8 cellular contexts compared by ENCODE assay signal in the genomic region with DNA sequence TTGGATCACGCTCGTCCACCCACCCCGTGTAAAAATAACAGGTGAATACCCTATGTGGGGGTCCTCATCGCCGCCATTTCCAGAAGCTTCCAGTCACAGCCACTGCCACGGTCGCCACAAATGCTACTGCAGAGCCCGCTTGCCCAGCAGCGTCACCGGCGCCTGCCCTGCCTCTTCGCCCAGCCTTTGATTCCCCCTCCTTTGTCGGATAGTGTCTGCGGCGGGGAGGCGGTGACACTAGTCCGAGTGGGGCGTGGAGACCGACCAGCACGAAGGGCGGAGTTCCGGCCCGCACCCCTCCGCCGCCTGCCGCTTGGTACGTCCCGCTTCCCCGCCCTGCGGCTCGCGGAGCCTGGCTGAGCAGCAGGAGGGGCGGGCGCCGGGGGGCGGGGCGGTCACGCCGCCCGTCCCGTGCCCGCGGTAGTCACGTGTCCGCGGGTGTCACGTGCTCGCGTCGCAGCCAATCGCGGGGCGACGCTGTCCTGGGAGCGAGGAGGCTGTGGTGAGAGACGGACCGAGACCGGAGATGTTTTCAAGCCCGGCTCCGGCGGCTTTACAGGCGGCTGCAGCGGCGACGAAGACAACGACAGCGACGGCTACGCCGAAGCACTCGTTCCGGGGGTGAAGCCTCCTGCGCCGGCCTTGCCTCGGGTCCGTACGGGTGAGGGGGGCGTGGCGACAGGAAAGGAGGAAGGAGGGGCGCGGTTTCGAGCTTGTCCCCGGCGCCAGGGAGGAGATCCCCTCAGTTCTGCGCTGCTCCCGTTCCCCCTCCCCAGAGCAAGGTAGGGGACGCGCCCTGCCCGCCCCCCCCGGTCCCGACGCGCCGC.
A peak's percentile ranks its signal among the peaks of the same experiment; 100 is the strongest.
DNase-seq lines count a peak whose midpoint lies in the region; ATAC-seq and FAIRE-seq lines count a peak whose summit lies in the region.

A gene (plus strand): TSS at position 467 of the 827 bp plus-strand sequence. CDS start 45,652 bp downstream, outside the sequence.

- H3K36me3 ChIP-seq in effector memory CD4-positive, alpha-beta T cell (ENCODE audit: control insufficient read depth, insufficient read depth, low read length) = peaks cover 12% of the 10 kb centered on the region

- peak within 1 kb of the TSS; percentile 96 for H3K27ac ChIP-seq in effector memory CD4-positive, alpha-beta T cell (ENCODE audit: insufficient read depth, low read length, poor library complexity, severe bottlenecking)

- H3K4me3 Mint-ChIP-seq in memory B cell = peak within 1 kb of the TSS; percentile 91

- H3K27me3 ChIP-seq in effector memory CD4-positive, alpha-beta T cell (replicated peaks; ENCODE audit: control insufficient read depth, insufficient read depth, low read length, poor library complexity, severe bottlenecking) = no peaks in the 10 kb centered on the region

- DNase-seq in COLO829 (ENCODE audit: low spot score) (peak; percentile 87), HTR-8/SVneo (ENCODE audit: insufficient read length, low spot score) (peak; percentile 96), NOMO-1 treated with DMSO at 0.1 percent for 48 hours (lab: John Stamatoyannopoulos, UW; ENCODE audit: unreplicated experiment) (peak; percentile 96), memory B cell (ENCODE audit: low spot score in 2 of 2) (peak; percentile 96 to 99)
- peak; percentile 94 to 97 for DNase-seq in activated CD8-positive, alpha-beta memory T cell treated with anti-CD3 and anti-CD28 coated beads for 4 hours (ENCODE audit: low read depth in 2 of 2)
- DNase-seq in effector memory CD4-positive, alpha-beta T cell = peak; percentile 97 to 98 (median 98)
- peak; percentile 95 for DNase-seq in stimulated activated CD8-positive, alpha-beta memory T cell treated with anti-CD3 and anti-CD28 coated beads, Interleukin-12 subunit alpha, Interleukin-12 subunit beta, amount 100 ng/mL, for 1 hour (ENCODE audit: low read depth)

- peaks cover 15% of the 10 kb centered on the region for H3K36me3 Mint-ChIP-seq in memory B cell

- peaks cover 21% of the 10 kb centered on the region for H3K4me1 ChIP-seq in effector memory CD4-positive, alpha-beta T cell (ENCODE audit: control insufficient read depth, insufficient read depth, low read length, poor library complexity, severe bottlenecking)

- peaks cover 37% of the 10 kb centered on the region for H3K4me1 Mint-ChIP-seq in memory B cell

- H3K9me3 ChIP-seq in effector memory CD4-positive, alpha-beta T cell (ENCODE audit: control insufficient read depth, low read length) = no peaks in the 10 kb centered on the region

- H3K9me3 Mint-ChIP-seq in memory B cell = no peaks in the 10 kb centered on the region

- peak within 1 kb of the TSS; percentile 98 for H3K27ac Mint-ChIP-seq in memory B cell

- peak; percentile 68 for ATAC-seq in GM21381 (IDR thresholded peaks at IDR 0.05; ENCODE audit: unreplicated experiment)
- peak; percentile 69 for ATAC-seq in memory B cell (ENCODE audit: low read depth)

- peak; percentile 88 for FAIRE-seq in HTR-8/SVneo (lab: Jason Lieb, UNC)

- H3K4me3 ChIP-seq in effector memory CD4-positive, alpha-beta T cell (ENCODE audit: insufficient read depth, low read depth, low read length, poor library complexity, severe bottlenecking) = peak within 1 kb of the TSS; percentile 88

- H3K27me3 Mint-ChIP-seq in memory B cell = no peaks in the 10 kb centered on the region

Comparison
In these comparisons a context has a peak if more than half of its experiments do, and no peak if none do; other contexts are left out.
1. Peak in every context shown above with its lines: DNase-seq, ATAC-seq, H3K4me3 ChIP-seq and H3K27ac ChIP-seq.